In genomic region chr22:36781656-36782627, GRCh38 we compare ENCODE assay signal across 8 cellular contexts.
DNase-seq lines count a peak whose midpoint lies in the region; ATAC-seq and TF ChIP-seq lines count a peak whose summit lies in the region.

No MANE protein-coding gene starts in this region.

- no peak for ATAC-seq in GM19397 (IDR thresholded peaks at IDR 0.05; ENCODE audit: unreplicated experiment)

- H3K4me3 ChIP-seq in WI38 (ENCODE audit: low read depth, low read length): no peak overlapping the region

- peak; percentile 88 for TF ChIP-seq CTCF in WI38 (IDR thresholded peaks at IDR 0.05; ENCODE audit: low read depth, low read length)

- in situ Hi-C loops in T47D (cut with HindIII; ENCODE audit: low pct_unique_long_range_greater_than_20kb, low sequenced_read_pairs): no loop called here

- peak; percentile 41 for DNase-seq in DMS114 treated with DMSO at 0.1 percent for 48 hours (lab: John Stamatoyannopoulos, UW; ENCODE audit: unreplicated experiment)
- peak; percentile 66 for DNase-seq in GOT3 (lab: John Stamatoyannopoulos, UW)
- peak; percentile 47 for DNase-seq in NCI-H128 (lab: John Stamatoyannopoulos, UW; ENCODE audit: unreplicated experiment)
- DNase-seq in T47D (ENCODE audit: low read depth in 1 of 2, low spot score in 1 of 2): peak; percentile 44 to 65
- DNase-seq in inferior parietal cortex (ENCODE audit: extremely low spot score): peak; percentile 76
- DNase-seq in stimulated activated CD4-positive, alpha-beta T cell treated with anti-CD3 and anti-CD28 coated beads, Interleukin-12 subunit alpha, Interleukin-12 subunit beta, amount 100 ng/mL, for 24 hours (ENCODE audit: low read depth in 2 of 2): peak; percentile 83 to 86
